Comparison of ENCODE assay signal across 8 cellular contexts in the genomic region with DNA sequence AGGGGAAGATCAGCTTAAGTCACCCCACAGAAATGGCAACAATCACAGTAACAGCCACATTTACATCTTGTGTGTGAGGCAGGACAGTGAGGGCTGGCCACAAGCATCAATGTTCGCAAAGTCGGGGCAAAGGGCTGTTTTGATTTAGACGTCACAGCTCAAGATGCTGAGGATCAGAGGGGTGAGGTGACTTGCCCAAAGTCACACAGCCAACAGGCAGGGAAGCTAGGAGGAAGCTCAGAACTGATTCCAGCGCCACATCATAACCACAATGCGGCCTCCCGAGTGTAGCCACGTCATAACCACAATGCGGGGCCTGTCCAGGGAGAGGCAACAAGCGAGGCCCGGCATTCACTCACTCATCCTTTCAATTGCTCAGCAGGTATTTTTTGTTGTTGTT. TPM values are rescaled to one million over a fixed set of nuclear protein-coding genes. Genes with fewer than 3 reads are reported as not detected.
DNase-seq lines count a peak whose midpoint lies in the region; ATAC-seq and TF ChIP-seq lines count a peak whose summit lies in the region.

No MANE protein-coding gene starts in this region.

- ATAC-seq in HG03442 (IDR thresholded peaks at IDR 0.05; ENCODE audit: unreplicated experiment) = no peak
- no peak for ATAC-seq in GM21390 (IDR thresholded peaks at IDR 0.05; ENCODE audit: unreplicated experiment)

- H3K9me2 ChIP-seq in hepatocyte (replicated peaks; ENCODE audit: insufficient read depth) = no peaks in the 10 kb centered on the region

- H3K4me2 ChIP-seq in hepatocyte = no peak overlapping the region

- CTCF ChIA-PET in activated CD4-positive, alpha-beta memory T cell treated with anti-CD3 and anti-CD28 coated beads for 36 hours (lab: Charles Lee) = interaction anchor here (0.5 to 5.7 kb wide), 7 partner anchors 9 to 109 kb away, joined by 3 to 100 read pairs (median 4); a partner anchor contains a TSS

- no peak for TF ChIP-seq CTCF in fibroblast of mammary gland (conservative IDR thresholded peaks at IDR 0.05; ENCODE audit: control insufficient read depth, insufficient read depth, low read depth, low read length)
- no peak for TF ChIP-seq CTCF in hepatocyte (IDR thresholded peaks at IDR 0.05; ENCODE audit: poor library complexity)

- peak overlapping the region; percentile 99 for H3K27ac Mint-ChIP-seq in activated CD4-positive, alpha-beta memory T cell treated with anti-CD3 and anti-CD28 coated beads for 36 hours

- intact Hi-C loops in activated CD4-positive, alpha-beta memory T cell treated with anti-CD3 and anti-CD28 coated beads for 36 hours (cut with micrococcal nuclease) = loop anchor here (1.0 to 10.0 kb wide), 3 partner anchors 15 to 1879 kb away; a partner anchor contains a TSS

- no peak overlapping the region for H2AFZ ChIP-seq in hepatocyte

- H3K4me1 ChIP-seq in hepatocyte (ENCODE audit: insufficient read depth) = peaks cover 10% of the 10 kb centered on the region

- WGBS in hepatocyte (ENCODE audit: low lambda C conversion rate, missing lambda C conversion rate) = 93% methylated on average over 10 of the region's 10 CpGs

- peak; percentile 65 for DNase-seq in KBM-7
- DNase-seq in activated CD4-positive, alpha-beta memory T cell treated with anti-CD3 and anti-CD28 coated beads for 36 hours = peak; percentile 95
- DNase-seq in fibroblast of mammary gland (ENCODE audit: low read depth) = peak; percentile 78
- DNase-seq in stimulated activated CD8-positive, alpha-beta memory T cell treated with anti-CD3 and anti-CD28 coated beads, Interleukin-2, amount 100 ng/mL, for 1 hour (ENCODE audit: low read depth in 2 of 2) = peak; percentile 34 to 44
- no peak for DNase-seq in DMS114 treated with DMSO at 0.1 percent for 48 hours (lab: John Stamatoyannopoulos, UW; ENCODE audit: unreplicated experiment)
- DNase-seq in hepatocyte (ENCODE audit: low spot score) = no peak

- POLR2A ChIA-PET in activated CD4-positive, alpha-beta memory T cell treated with anti-CD3 and anti-CD28 coated beads for 36 hours (lab: Charles Lee) = interaction anchor here (0.6 to 7.3 kb wide), 12 partner anchors 8 to 597 kb away, joined by 3 to 166 read pairs (median 7); a partner anchor contains a TSS

- no peaks in the 10 kb centered on the region for H4K20me1 ChIP-seq in hepatocyte (ENCODE audit: insufficient read depth, poor library complexity, severe bottlenecking)

- peak overlapping the region; percentile 89 for H3K4me3 Mint-ChIP-seq in activated CD4-positive, alpha-beta memory T cell treated with anti-CD3 and anti-CD28 coated beads for 36 hours

- peaks cover 34% of the 10 kb centered on the region for H3K36me3 Mint-ChIP-seq in activated CD4-positive, alpha-beta memory T cell treated with anti-CD3 and anti-CD28 coated beads for 36 hours

- peaks cover 95% of the 10 kb centered on the region for H3K4me1 Mint-ChIP-seq in activated CD4-positive, alpha-beta memory T cell treated with anti-CD3 and anti-CD28 coated beads for 36 hours (ENCODE audit: low read depth)

- no peaks in the 10 kb centered on the region for H3K27me3 ChIP-seq in hepatocyte

- no peaks in the 10 kb centered on the region for H3K36me3 ChIP-seq in hepatocyte (replicated peaks; ENCODE audit: insufficient read depth, low read depth)

- H3K4me3 ChIP-seq in fibroblast of mammary gland (ENCODE audit: control insufficient read depth, low read depth, low read length) (no peak overlapping the region), hepatocyte (no peak overlapping the region)

- in situ Hi-C loops in KBM-7 (cut with MboI; ENCODE audit: low pct_unique_long_range_greater_than_20kb, low sequenced_read_pairs) = no loop called here

- no peaks in the 10 kb centered on the region for H3K27me3 Mint-ChIP-seq in activated CD4-positive, alpha-beta memory T cell treated with anti-CD3 and anti-CD28 coated beads for 36 hours

- no peaks in the 10 kb centered on the region for H3K9me3 ChIP-seq in hepatocyte (ENCODE audit: low read depth)

- H3K27ac ChIP-seq in hepatocyte = no peak overlapping the region

- H3K79me2 ChIP-seq in hepatocyte = peaks cover 6% of the 10 kb centered on the region

- H3K9me3 Mint-ChIP-seq in activated CD4-positive, alpha-beta memory T cell treated with anti-CD3 and anti-CD28 coated beads for 36 hours = no peaks in the 10 kb centered on the region

RNA-seq across cellular contexts. Expression of a gene that starts 14.3 kb away (rescaled TPM):
- 100 to 1,000 TPM in 1 of 2 experiments, 10 to 100 TPM in 1; 98.2 to 104 TPM for total RNA-seq in activated CD4-positive, alpha-beta memory T cell treated with anti-CD3 and anti-CD28 coated beads for 36 hours
- 5.2 and 19.3 TPM in 2 replicates for total RNA-seq in hepatocyte
- 11.3 and 18.0 TPM in 2 replicates for polyA plus RNA-seq in hepatocyte

RNA-seq across cellular contexts. Expression of a gene that starts 20.2 kb away (rescaled TPM):
- not detected for total RNA-seq in activated CD4-positive, alpha-beta memory T cell treated with anti-CD3 and anti-CD28 coated beads for 36 hours
- total RNA-seq in hepatocyte = not detected in 2 replicates
- polyA plus RNA-seq in hepatocyte = not detected in 2 replicates

Comparison
In these comparisons a context has a peak if more than half of its experiments do, and no peak if none do; other contexts are left out.
1. DNase-seq: peak in KBM-7 (single experiment), activated CD4-positive, alpha-beta memory T cell treated with anti-CD3 and anti-CD28 coated beads for 36 hours (single experiment), fibroblast of mammary gland (single experiment) and stimulated activated CD8-positive, alpha-beta memory T cell treated with anti-CD3 and anti-CD28 coated beads, Interleukin-2, amount 100 ng/mL, for 1 hour (2 of 2); none in DMS114 treated with DMSO at 0.1 percent for 48 hours (single experiment) and hepatocyte (single experiment).